In the genomic region with DNA sequence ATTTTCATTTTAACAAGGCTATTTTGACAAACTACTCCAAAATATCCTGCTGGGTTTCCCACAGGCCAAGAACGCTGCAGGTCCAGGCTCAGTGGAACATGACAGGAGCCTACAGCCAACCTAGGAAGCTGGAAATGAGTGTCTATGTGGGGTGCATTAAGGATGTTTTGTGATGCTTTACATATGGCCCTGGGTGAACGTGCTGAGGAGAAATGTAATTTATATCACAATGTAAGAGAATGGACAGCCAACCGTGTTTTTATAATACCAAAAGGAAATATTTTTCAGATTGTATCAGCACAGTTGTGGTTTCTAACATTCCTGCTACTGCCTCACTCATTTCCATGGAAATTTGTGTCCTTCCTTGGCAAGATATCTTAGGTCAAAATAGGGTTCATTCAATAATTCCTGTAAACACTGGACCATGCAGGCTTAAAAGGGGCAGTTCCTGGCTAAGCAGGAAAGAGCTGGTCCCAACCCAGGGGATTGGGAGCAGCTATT, we compare ENCODE assay signal across 13 cellular contexts. TPM values are rescaled to one million over a fixed set of nuclear protein-coding genes. Genes with fewer than 3 reads are reported as not detected.
DNase-seq lines count a peak whose midpoint lies in the region; ATAC-seq, FAIRE-seq and TF ChIP-seq lines count a peak whose summit lies in the region.
"Had no signal": no experiment of that assay in that cellular context is flagged by ENCODE, and none has a peak within 500 bp of the region (broad histone marks: within the 10 kb centered on the region; RNA-seq: fewer than 3 reads in every experiment).

No MANE protein-coding gene starts in this region.

- no peak overlapping the region for H4K8ac ChIP-seq in mesenchymal stem cell (ENCODE audit: low read length)

- intact Hi-C loops in endothelial cell of umbilical vein (cut with micrococcal nuclease) = loop anchor here (5.0 to 10.0 kb wide), 2 partner anchors 262 to 344 kb away; partner anchors contain the start of genes C2CD5 and ETNK1

- H3K4me1 ChIP-seq in endothelial cell of umbilical vein (ENCODE audit: control insufficient read depth, extremely low read depth, insufficient read depth, low read length) (peaks cover 29% of the 10 kb centered on the region), mesenchymal stem cell (ENCODE audit: control insufficient read depth, insufficient read depth, low read depth, low read length) (peaks cover 6% of the 10 kb centered on the region)

- H3K4ac ChIP-seq in mesenchymal stem cell (ENCODE audit: low read depth in 1 of 2, low read length in 2 of 2) = no peak overlapping the region

- H3K9me3 ChIP-seq in MG63 (peaks cover 5% of the 10 kb centered on the region; the same call in 1 of the 2 replicates), endothelial cell of umbilical vein (replicated peaks; ENCODE audit: control insufficient read depth, insufficient read depth, low read length) (no peaks in the 10 kb centered on the region), mesenchymal stem cell (ENCODE audit: control insufficient read depth, low read length) (no peaks in the 10 kb centered on the region)
- H3K9me3 ChIP-seq: ovary had no signal

- H3K27ac ChIP-seq in endothelial cell of umbilical vein (ENCODE audit: insufficient read depth, low read depth, low read length) (peak overlapping the region; percentile 79), mesenchymal stem cell (ENCODE audit: low read length, poor library complexity, severe bottlenecking) (peak overlapping the region; percentile 99)
- H3K27ac ChIP-seq: hepatocyte had no signal

- H3K27me3 ChIP-seq in MG63 (no peaks in the 10 kb centered on the region), endothelial cell of umbilical vein (ENCODE audit: control insufficient read depth in 2 of 2, insufficient read depth in 2 of 2, low read length in 2 of 2) (no peaks in the 10 kb centered on the region), mesenchymal stem cell (ENCODE audit: control insufficient read depth in 1 of 2, insufficient read depth in 1 of 2, low read length in 2 of 2) (no peaks in the 10 kb centered on the region)
- H3K27me3 ChIP-seq: hepatocyte, ovary had no signal

- H3K9ac ChIP-seq in endothelial cell of umbilical vein (replicated peaks; ENCODE audit: extremely low read depth, insufficient read depth, low read length) (peak overlapping the region; percentile 52), mesenchymal stem cell (ENCODE audit: low read length) (peak overlapping the region; percentile 91)

- peak overlapping the region; percentile 91 for H2BK5ac ChIP-seq in mesenchymal stem cell (ENCODE audit: low read depth, low read length, poor library complexity, severe bottlenecking)

- H3K4me3 ChIP-seq in MG63 (peak overlapping the region; percentile 15; the same call in 1 of the 2 replicates), endothelial cell of umbilical vein (replicated peaks in 1 of 3; ENCODE audit: insufficient read depth in 1 of 3, low read depth in 1 of 3, low read length in 3 of 3) (no peak overlapping the region), mesenchymal stem cell (ENCODE audit: insufficient read depth in 1 of 2, low read depth in 1 of 2, low read length in 2 of 2) (peak overlapping the region in 1 of 2 experiments; percentile 65)
- H3K4me3 ChIP-seq: hepatocyte, ovary had no signal

- no peak overlapping the region for H2BK15ac ChIP-seq in mesenchymal stem cell (ENCODE audit: low read depth, poor library complexity, severe bottlenecking)

- no peaks in the 10 kb centered on the region for H3K79me2 ChIP-seq in endothelial cell of umbilical vein (ENCODE audit: control insufficient read depth, insufficient read depth, low read length)
- H3K79me2 ChIP-seq: hepatocyte had no signal

- ATAC-seq in HG02840 (IDR thresholded peaks at IDR 0.05; ENCODE audit: low FRiP score, unreplicated experiment) = no peak

- H2BK12ac ChIP-seq in mesenchymal stem cell (ENCODE audit: low read length in 2 of 2) = peak overlapping the region in 1 of 2 experiments; percentile 84

- no peak for TF ChIP-seq POLR2A in endothelial cell of umbilical vein (IDR thresholded peaks at IDR 0.05; ENCODE audit: low read depth, low read length)

- FAIRE-seq in endothelial cell of umbilical vein (lab: Jason Lieb, UNC) (peak; percentile 91), urothelium cell line (lab: Jason Lieb, UNC) (no peak)
- FAIRE-seq: G401.6 had no signal

- peak; percentile 53 for DNase-seq in MG63
- peak; percentile 95 for DNase-seq in endothelial cell of umbilical vein (ENCODE audit: low read depth, low spot score)
- peak; percentile 74 for DNase-seq in mesenchymal stem cell
- peak; percentile 27 for DNase-seq in urothelium cell line (ENCODE audit: low spot score)
- no peak for DNase-seq in stimulated activated naive CD4-positive, alpha-beta T cell (lab: John Stamatoyannopoulos, UW)
- no peak for DNase-seq in DMS114 treated with DMSO at 0.1 percent for 48 hours (lab: John Stamatoyannopoulos, UW; ENCODE audit: unreplicated experiment)
- DNase-seq in activated CD4-positive, alpha-beta T cell treated with anti-CD3 and anti-CD28 coated beads, Interleukin-2, amount 50 U/mL, for 1 hour = no peak
- DNase-seq: Kasumi-1; stimulated activated CD8-positive, alpha-beta memory T cell treated with anti-CD3 and anti-CD28 coated beads, Interleukin-4, amount 100 ng/mL, for 48 hours had no signal

- H3K4me2 ChIP-seq in endothelial cell of umbilical vein (ENCODE audit: insufficient read depth, low read length) = peak overlapping the region; percentile 94
- H3K4me2 ChIP-seq in mesenchymal stem cell (ENCODE audit: low read length, poor library complexity, severe bottlenecking) = peak overlapping the region; percentile 33
- H3K4me2 ChIP-seq: hepatocyte had no signal

- TF ChIP-seq CTCF in endothelial cell of umbilical vein (IDR thresholded peaks at IDR 0.05; ENCODE audit: extremely low read depth in 1 of 2, insufficient read depth in 1 of 2, low read depth in 1 of 2, low read length in 2 of 2) = no peak

- peak overlapping the region; percentile 50 for H4K91ac ChIP-seq in mesenchymal stem cell (ENCODE audit: low read length)

- dilution Hi-C loops in endothelial cell of umbilical vein (cut with MboI; ENCODE audit: extremely low pct_ligation_motif_present, low sequenced_read_pairs) = no loop called here

- H2AFZ ChIP-seq in endothelial cell of umbilical vein (ENCODE audit: low read depth, low read length) (no peak overlapping the region), mesenchymal stem cell (ENCODE audit: low read depth, low read length) (no peak overlapping the region)
- H2AFZ ChIP-seq: hepatocyte had no signal

- H3K9me1 ChIP-seq in endothelial cell of umbilical vein (replicated peaks; ENCODE audit: control insufficient read depth, extremely low read depth, insufficient read depth, low read length) = no peaks in the 10 kb centered on the region

- CTCF ChIA-PET in endothelial cell of umbilical vein (lab: Charles Lee) = interaction anchor here (0.7 to 2.2 kb wide), 10 partner anchors 10 to 246 kb away, joined by 3 to 9 read pairs (median 4); no protein-coding TSS in a partner anchor

- H4K20me1 ChIP-seq in endothelial cell of umbilical vein (replicated peaks; ENCODE audit: control insufficient read depth, extremely low read depth, insufficient read depth, low read length) = no peaks in the 10 kb centered on the region

- no peak overlapping the region for H3K23ac ChIP-seq in mesenchymal stem cell (ENCODE audit: low read length in 2 of 2)

- H3K36me3 ChIP-seq in MG63 (no peaks in the 10 kb centered on the region), endothelial cell of umbilical vein (ENCODE audit: control insufficient read depth in 2 of 2, extremely low read depth in 1 of 2, insufficient read depth in 2 of 2, low read length in 2 of 2) (no peaks in the 10 kb centered on the region), mesenchymal stem cell (ENCODE audit: control insufficient read depth in 1 of 2, insufficient read depth in 2 of 2, low read depth in 1 of 2, low read length in 2 of 2) (no peaks in the 10 kb centered on the region)
- H3K36me3 ChIP-seq: ovary had no signal

- 60% methylated on average over 1 of the region's 3 CpGs for WGBS in mesenchymal stem cell

- peak overlapping the region; percentile 19 for H2BK120ac ChIP-seq in mesenchymal stem cell (ENCODE audit: low read depth, low read length)

- H3K14ac ChIP-seq in mesenchymal stem cell (ENCODE audit: low read length in 2 of 2) = no peak overlapping the region

- no peak overlapping the region for H3K18ac ChIP-seq in mesenchymal stem cell (ENCODE audit: low read depth in 1 of 2, low read length in 2 of 2)

- POLR2A ChIA-PET in endothelial cell of umbilical vein (lab: Charles Lee) = no interaction called here

- H2AK5ac ChIP-seq in mesenchymal stem cell (ENCODE audit: low read length, severe bottlenecking) = no peak overlapping the region

- no TSS peak for BruUV-seq in endothelial cell of umbilical vein (replicated peaks; lab: Mats Ljungman, UMichigan)

- H3K79me1 ChIP-seq in mesenchymal stem cell (replicated peaks; ENCODE audit: low read length, poor library complexity, severe bottlenecking) = no peaks in the 10 kb centered on the region

TF ChIP-seq in endothelial cell of umbilical vein, 7 proteins besides CTCF, POLR2A, EP300 and RAD21 (continues in another document):
- TF ChIP-seq MYC (IDR thresholded peaks at IDR 0.05; ENCODE audit: low read depth, low read length) (no peak), EZH2 (IDR thresholded peaks at IDR 0.05; ENCODE audit: borderline replicate concordance, low read depth, low read length, severe bottlenecking) (no peak), POLR2AphosphoS5 (IDR thresholded peaks at IDR 0.05; ENCODE audit: insufficient read depth, low read depth, low read length) (peak; percentile 71), FOS (IDR thresholded peaks at IDR 0.05; ENCODE audit: borderline replicate concordance, insufficient read depth, low read length) (peak; percentile 73), GATA2 (IDR thresholded peaks at IDR 0.05; ENCODE audit: insufficient read depth, insufficient read length, low read depth, low read length) (peak; percentile 96)
- TF ChIP-seq, protein P1, sequence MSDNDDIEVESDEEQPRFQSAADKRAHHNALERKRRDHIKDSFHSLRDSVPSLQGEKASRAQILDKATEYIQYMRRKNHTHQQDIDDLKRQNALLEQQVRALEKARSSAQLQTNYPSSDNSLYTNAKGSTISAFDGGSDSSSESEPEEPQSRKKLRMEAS (IDR thresholded peaks at IDR 0.05; ENCODE audit: insufficient read depth, insufficient read length) = no peak

RNA-seq across cellular contexts. Expression of gene ST8SIA1, which starts 51.5 kb away (rescaled TPM):
- 0.20 TPM in 1 of 2 replicates, not detected in the other for total RNA-seq in MG63 (2014; rRNA removed; shearing (Covaris generic); ENCODE audit: low replicate concordance)
- total RNA-seq in endothelial cell of umbilical vein = not detected in 2 replicates
- polyA plus RNA-seq in endothelial cell of umbilical vein = not detected in 2 replicates
- not detected in 2 replicates for polyA plus RNA-seq in endothelial cell of umbilical vein (2011; cell fraction: cytosol; rRNA removed)
- polyA plus RNA-seq in endothelial cell of umbilical vein (2011; cell fraction: nucleus; rRNA removed) = not detected in 2 replicates
- polyA plus RNA-seq in endothelial cell of umbilical vein (2012) = not detected in 2 replicates
- 0.64 TPM in 1 of 2 replicates, not detected in the other for polyA minus RNA-seq in endothelial cell of umbilical vein
- not detected for polyA minus RNA-seq in endothelial cell of umbilical vein (2011; cell fraction: cytosol; rRNA and poly(A)+ RNA removed)
- polyA minus RNA-seq in endothelial cell of umbilical vein (2011; cell fraction: nucleus; rRNA and poly(A)+ RNA removed) = not detected in 2 replicates
- polyA plus RNA-seq in mesenchymal stem cell (2013, experiment 1 of 2) = 0.18 TPM
- polyA plus RNA-seq in mesenchymal stem cell (2013, experiment 2 of 2) = 0.36 TPM

Comparison
In these comparisons a context has a peak if more than half of its experiments do, and no peak if none do; other contexts are left out.
1. DNase-seq: peak in MG63 (single experiment), endothelial cell of umbilical vein (single experiment), mesenchymal stem cell (single experiment) and urothelium cell line (single experiment); none in stimulated activated naive CD4-positive, alpha-beta T cell (0 of 6), DMS114 treated with DMSO at 0.1 percent for 48 hours (single experiment) and activated CD4-positive, alpha-beta T cell treated with anti-CD3 and anti-CD28 coated beads, Interleukin-2, amount 50 U/mL, for 1 hour (single experiment).